In the genomic region with DNA sequence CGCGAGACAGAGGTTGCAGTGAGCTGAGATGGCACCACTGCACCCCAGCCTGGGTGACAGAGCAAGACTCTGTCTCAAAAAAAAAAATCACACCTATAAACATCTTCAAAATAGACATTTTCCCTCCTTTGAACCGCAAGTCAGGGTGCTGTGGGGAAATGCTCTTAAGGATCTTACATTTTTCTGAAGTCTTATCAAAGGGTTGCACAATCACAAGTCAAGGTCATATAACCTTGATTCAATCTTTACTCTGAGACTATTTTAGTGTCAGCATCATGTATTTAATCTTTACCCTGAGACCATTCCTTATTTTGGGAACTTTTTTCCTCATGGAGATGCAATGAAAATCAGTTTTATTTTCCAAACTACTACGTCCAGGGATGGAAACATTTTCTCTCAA, we compare ENCODE assay signal across 33 cellular contexts.
"Had no signal": no experiment of that assay in that cellular context is flagged by ENCODE, and none has a peak within 500 bp of the region (broad histone marks: within the 10 kb centered on the region; RNA-seq: fewer than 3 reads in every experiment).

No MANE protein-coding gene starts in this region.

- H3K4me3 ChIP-seq: adrenal gland, ascending aorta, coronary artery, dorsolateral prefrontal cortex had no signal

- H3K36me3 Mint-ChIP-seq: activated CD4-positive, alpha-beta memory T cell treated with anti-CD3 and anti-CD28 coated beads for 36 hours; activated CD8-positive, alpha-beta memory T cell treated with anti-CD3 and anti-CD28 coated beads, Interleukin-2, amount 10 ng/mL, durations not matched to agents 7 days and 5 days; activated naive CD4-positive, alpha-beta T cell treated with anti-CD3 and anti-CD28 coated beads, Interleukin-2, amount 50 U/mL, for 24 hours; activated naive CD8-positive, alpha-beta T cell treated with anti-CD3 and anti-CD28 coated beads for 36 hours had no signal

- H3K27me3 Mint-ChIP-seq: activated CD4-positive, alpha-beta memory T cell treated with anti-CD3 and anti-CD28 coated beads for 36 hours; activated CD4-positive, alpha-beta T cell treated with anti-CD3 and anti-CD28 coated beads for 36 hours; activated CD4-positive, alpha-beta T cell treated with anti-CD3 and anti-CD28 coated beads, Interleukin-2, amount 10 ng/mL, durations not matched to agents 24 days and 14 days; activated naive CD4-positive, alpha-beta T cell treated with anti-CD3 and anti-CD28 coated beads, Interleukin-2, amount 50 U/mL, for 24 hours; activated naive CD8-positive, alpha-beta T cell treated with anti-CD3 and anti-CD28 coated beads for 36 hours; activated naive CD8-positive, alpha-beta T cell treated with anti-CD3 and anti-CD28 coated beads, Interleukin-2, amount 50 U/mL, for 24 hours; central memory CD8-positive, alpha-beta T cell; dendritic cell treated with granulocyte-macrophage colony-stimulating factor and Interleukin-4, amounts not matched to agents 40 ng/mL and 50 ng/mL, for 4 days had no signal

- H3K27me3 ChIP-seq: adrenal gland, ascending aorta, brain microvascular endothelial cell, dorsolateral prefrontal cortex had no signal

- H3K9me3 ChIP-seq: adrenal gland, ascending aorta had no signal

- H3K27ac Mint-ChIP-seq: activated CD4-positive, alpha-beta memory T cell treated with anti-CD3 and anti-CD28 coated beads for 36 hours; activated CD4-positive, alpha-beta T cell treated with anti-CD3 and anti-CD28 coated beads for 36 hours; activated CD4-positive, alpha-beta T cell treated with anti-CD3 and anti-CD28 coated beads, Interleukin-2, amount 10 ng/mL, durations not matched to agents 24 days and 14 days; activated CD8-positive, alpha-beta memory T cell treated with anti-CD3 and anti-CD28 coated beads, Interleukin-2, amount 10 ng/mL, durations not matched to agents 7 days and 5 days; activated CD8-positive, alpha-beta T cell treated with anti-CD3 and anti-CD28 coated beads, Interleukin-2, amount 10 ng/mL, durations not matched to agents 7 days and 5 days; activated naive CD4-positive, alpha-beta T cell treated with anti-CD3 and anti-CD28 coated beads for 36 hours; activated naive CD4-positive, alpha-beta T cell treated with anti-CD3 and anti-CD28 coated beads, Interleukin-2, amount 50 U/mL, for 24 hours; activated naive CD8-positive, alpha-beta T cell treated with anti-CD3 and anti-CD28 coated beads for 36 hours; activated naive CD8-positive, alpha-beta T cell treated with anti-CD3 and anti-CD28 coated beads, Interleukin-2, amount 50 U/mL, for 24 hours; activated T-helper 1 cell treated with anti-CD3 and anti-CD28 coated beads, Interleukin-12 subunit alpha, Interleukin-12 subunit beta, Interleukin-2, Interleukin-4 antibody, amounts not matched to agents 30 ng/mL and 10 ng/mL and 1 ng/mL, durations not matched to agents 14 hours and 24 hours and 36 hours; activated T-helper 2 cell treated with anti-CD3 and anti-CD28 coated beads, Interferon-gamma antibody, Interleukin-2, Interleukin-4, amounts not matched to agents 10 μg/mL and 5 μg/mL and 100 μg/mL, durations not matched to agents 14 hours and 24 hours and 36 hours; dendritic cell treated with granulocyte-macrophage colony-stimulating factor and Interleukin-4, amounts not matched to agents 40 ng/mL and 50 ng/mL, for 4 days; endodermal cell; T-helper 17 cell; T-helper 2 cell treated with Interferon-gamma antibody and Interleukin-4, amounts not matched to agents 5 μg/mL and 100 μg/mL, for 36 hours had no signal

- H3K4me1 Mint-ChIP-seq: activated CD4-positive, alpha-beta T cell treated with anti-CD3 and anti-CD28 coated beads for 36 hours; central memory CD8-positive, alpha-beta T cell had no signal

- H3K4me3 Mint-ChIP-seq: activated CD4-positive, alpha-beta memory T cell treated with anti-CD3 and anti-CD28 coated beads for 36 hours; activated CD4-positive, alpha-beta T cell treated with anti-CD3 and anti-CD28 coated beads for 36 hours; activated CD4-positive, alpha-beta T cell treated with anti-CD3 and anti-CD28 coated beads, Interleukin-2, amount 10 ng/mL, durations not matched to agents 24 days and 14 days; activated CD8-positive, alpha-beta memory T cell treated with anti-CD3 and anti-CD28 coated beads, Interleukin-2, amount 10 ng/mL, durations not matched to agents 7 days and 5 days; activated CD8-positive, alpha-beta T cell treated with anti-CD3 and anti-CD28 coated beads, Interleukin-2, amount 10 ng/mL, durations not matched to agents 7 days and 5 days; activated naive CD4-positive, alpha-beta T cell treated with anti-CD3 and anti-CD28 coated beads for 36 hours; activated naive CD4-positive, alpha-beta T cell treated with anti-CD3 and anti-CD28 coated beads, Interleukin-2, amount 50 U/mL, for 24 hours; activated naive CD8-positive, alpha-beta T cell treated with anti-CD3 and anti-CD28 coated beads for 36 hours; activated naive CD8-positive, alpha-beta T cell treated with anti-CD3 and anti-CD28 coated beads, Interleukin-2, amount 50 U/mL, for 24 hours; activated T-helper 1 cell treated with anti-CD3 and anti-CD28 coated beads, Interleukin-12 subunit alpha, Interleukin-12 subunit beta, Interleukin-2, Interleukin-4 antibody, amounts not matched to agents 30 ng/mL and 10 ng/mL and 1 ng/mL, durations not matched to agents 14 hours and 24 hours and 36 hours; central memory CD8-positive, alpha-beta T cell; dendritic cell treated with granulocyte-macrophage colony-stimulating factor and Interleukin-4, amounts not matched to agents 40 ng/mL and 50 ng/mL, for 4 days; endodermal cell; T-helper 2 cell treated with Interferon-gamma antibody and Interleukin-4, amounts not matched to agents 5 μg/mL and 100 μg/mL, for 36 hours had no signal

- ATAC-seq: activated CD4-positive, alpha-beta T cell treated with anti-CD3 and anti-CD28 coated beads for 36 hours; activated CD8-positive, alpha-beta memory T cell treated with anti-CD3 and anti-CD28 coated beads, Interleukin-2, amount 10 ng/mL, durations not matched to agents 7 days and 5 days; activated CD8-positive, alpha-beta T cell treated with anti-CD3 and anti-CD28 coated beads, Interleukin-2, amount 10 ng/mL, durations not matched to agents 7 days and 5 days; activated naive CD8-positive, alpha-beta T cell treated with anti-CD3 and anti-CD28 coated beads, Interleukin-2, amount 50 U/mL, for 24 hours; esophagus mucosa; T-helper 17 cell had no signal

- DNase-seq: activated CD4-positive, alpha-beta memory T cell treated with anti-CD3 and anti-CD28 coated beads for 36 hours; activated CD4-positive, alpha-beta T cell treated with anti-CD3 and anti-CD28 coated beads for 36 hours; activated CD4-positive, alpha-beta T cell treated with anti-CD3 and anti-CD28 coated beads, Interleukin-2, amount 10 ng/mL, durations not matched to agents 24 days and 14 days; activated CD4-positive, CD25-positive, alpha-beta regulatory T cell; activated CD4-positive, CD25-positive, alpha-beta regulatory T cell treated with anti-CD3 and anti-CD28 coated beads, Interleukin-2, amount 50 U/mL, for 72 hours; activated CD8-positive, alpha-beta memory T cell treated with anti-CD3 and anti-CD28 coated beads, Interleukin-2, amount 10 ng/mL, durations not matched to agents 7 days and 5 days; activated CD8-positive, alpha-beta memory T cell treated with anti-CD3 and anti-CD28 coated beads, Interleukin-2, amount 50 U/mL, for 4 hours; activated CD8-positive, alpha-beta T cell treated with anti-CD3 and anti-CD28 coated beads, Interleukin-2, amount 10 ng/mL, durations not matched to agents 7 days and 5 days; activated effector memory CD4-positive, alpha-beta T cell treated with anti-CD3 and anti-CD28 coated beads, Interleukin-2, amount 50 U/mL, for 16 hours; activated naive CD4-positive, alpha-beta T cell treated with anti-CD3 and anti-CD28 coated beads for 36 hours; activated naive CD8-positive, alpha-beta T cell treated with anti-CD3 and anti-CD28 coated beads for 36 hours; activated naive CD8-positive, alpha-beta T cell treated with anti-CD3 and anti-CD28 coated beads, Interleukin-2, amount 50 U/mL, for 24 hours; activated T-cell treated with anti-CD3 and anti-CD28 coated beads, Interleukin-2, amount 50 U/mL, for 1 hour; activated T-cell treated with anti-CD3 and anti-CD28 coated beads, Interleukin-2, amount 50 U/mL, for 48 hours; adrenal gland; brain microvascular endothelial cell; dorsolateral prefrontal cortex; effector memory CD4-positive, alpha-beta T cell; endodermal cell; foreskin fibroblast; head of caudate nucleus; T-helper 17 cell had no signal

- H3K27ac ChIP-seq: adrenal gland, ascending aorta, brain microvascular endothelial cell, coronary artery, dorsolateral prefrontal cortex had no signal

- H3K9me3 Mint-ChIP-seq: activated CD4-positive, alpha-beta memory T cell treated with anti-CD3 and anti-CD28 coated beads for 36 hours; activated CD4-positive, alpha-beta T cell treated with anti-CD3 and anti-CD28 coated beads, Interleukin-2, amount 10 ng/mL, durations not matched to agents 24 days and 14 days; activated naive CD4-positive, alpha-beta T cell treated with anti-CD3 and anti-CD28 coated beads for 36 hours; activated naive CD4-positive, alpha-beta T cell treated with anti-CD3 and anti-CD28 coated beads, Interleukin-2, amount 50 U/mL, for 24 hours; activated naive CD8-positive, alpha-beta T cell treated with anti-CD3 and anti-CD28 coated beads for 36 hours; activated naive CD8-positive, alpha-beta T cell treated with anti-CD3 and anti-CD28 coated beads, Interleukin-2, amount 50 U/mL, for 24 hours; activated T-helper 1 cell treated with anti-CD3 and anti-CD28 coated beads, Interleukin-12 subunit alpha, Interleukin-12 subunit beta, Interleukin-2, Interleukin-4 antibody, amounts not matched to agents 30 ng/mL and 10 ng/mL and 1 ng/mL, durations not matched to agents 14 hours and 24 hours and 36 hours; activated T-helper 2 cell treated with anti-CD3 and anti-CD28 coated beads, Interferon-gamma antibody, Interleukin-2, Interleukin-4, amounts not matched to agents 10 μg/mL and 5 μg/mL and 100 μg/mL, durations not matched to agents 14 hours and 24 hours and 36 hours; central memory CD8-positive, alpha-beta T cell; dendritic cell treated with granulocyte-macrophage colony-stimulating factor and Interleukin-4, amounts not matched to agents 40 ng/mL and 50 ng/mL, for 4 days; endodermal cell; T-helper 2 cell treated with Interferon-gamma antibody and Interleukin-4, amounts not matched to agents 5 μg/mL and 100 μg/mL, for 36 hours had no signal

- FAIRE-seq: bronchial epithelial cell, frontal cortex had no signal

- H3K36me3 ChIP-seq: adrenal gland, ascending aorta, brain microvascular endothelial cell had no signal
